Comparison of ENCODE assay signal across 8 cellular contexts in the genomic region with DNA sequence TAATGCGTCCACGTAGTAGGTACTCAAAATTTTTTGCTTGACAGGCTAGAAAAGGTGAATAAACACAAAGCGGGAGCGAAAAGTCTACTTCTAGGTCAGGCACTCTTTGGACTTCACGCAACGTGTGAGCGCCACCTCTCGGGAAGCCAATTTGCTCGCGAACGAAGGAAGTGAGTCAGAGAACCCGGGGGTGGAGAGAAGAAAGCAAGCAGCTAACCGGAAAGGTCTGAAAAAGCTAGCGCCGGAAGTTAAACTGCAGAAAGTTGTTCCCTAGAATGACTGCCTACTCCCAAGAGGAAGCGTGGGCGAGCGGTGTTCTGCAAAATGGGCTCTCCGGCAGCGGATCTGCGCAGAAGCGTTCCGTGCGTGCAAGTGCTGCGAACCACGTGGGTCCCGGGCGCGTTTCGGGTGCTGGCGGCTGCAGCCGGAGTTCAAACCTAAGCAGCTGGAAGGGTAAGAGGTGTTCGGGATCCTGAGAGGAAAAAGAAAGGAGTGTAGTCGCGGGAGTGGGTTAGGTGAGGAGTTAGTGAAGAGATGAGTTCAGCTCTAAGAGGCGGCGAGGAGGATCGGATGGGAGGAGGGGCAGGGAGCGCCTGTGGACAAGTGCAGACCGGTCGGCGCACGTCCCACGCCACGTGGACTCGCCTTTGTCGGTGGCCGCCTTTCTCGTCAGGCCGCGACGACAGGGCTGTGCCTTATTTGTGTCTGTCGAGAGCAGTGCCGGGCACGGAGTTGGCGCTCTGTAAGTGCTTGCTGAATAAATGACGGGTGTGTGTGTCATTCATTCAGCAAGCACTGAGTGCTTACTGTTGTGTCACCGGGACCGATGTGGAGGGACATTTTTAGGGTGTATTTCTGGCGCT. TPM values are rescaled to one million over a fixed set of nuclear protein-coding genes. Genes with fewer than 3 reads are reported as not detected.
DNase-seq lines count a peak whose midpoint lies in the region; ATAC-seq and TF ChIP-seq lines count a peak whose summit lies in the region.

A gene (plus strand): TSS at position 350 of the 863 bp plus-strand sequence. CDS start 2,096 bp downstream, outside the sequence.

- TF ChIP-seq CTCF in GM12874 (IDR thresholded peaks at IDR 0.05; ENCODE audit: insufficient read depth, low read depth, low read length), result peak; percentile 74
- peak; percentile 60 to 98 (median 84) for TF ChIP-seq CTCF in heart left ventricle (IDR thresholded peaks at IDR 0.05)
- TF ChIP-seq CTCF in upper lobe of left lung (IDR thresholded peaks at IDR 0.05), result peak; percentile 68 to 83 (median 70)

- TF ChIP-seq POLR2A in heart left ventricle (IDR thresholded peaks at IDR 0.05) (peak in 1 of 2 donors; percentile 47), upper lobe of left lung (IDR thresholded peaks at IDR 0.05) (peak in 1 of 4 donors; percentile 25)

- H3K27me3 ChIP-seq in heart left ventricle, result no peaks in the 10 kb centered on the region
- H3K27me3 ChIP-seq in upper lobe of left lung, result no peaks in the 10 kb centered on the region

- intact Hi-C loops in heart left ventricle (cut with DNase I), result loop anchor here (1.0 to 10.0 kb wide), 13 partner anchors 13 to 299 kb away; a partner anchor contains a TSS

- DNase-seq in NCI-H1417 (lab: John Stamatoyannopoulos, UW) (peak; percentile 96 to 100 (median 98)), SW 1271 (lab: John Stamatoyannopoulos, UW) (peak; percentile 96 to 99), heart left ventricle (peak; percentile 95 to 97 (median 96)), pons (ENCODE audit: low spot score) (peak; percentile 100), upper lobe of left lung (peak; percentile 97 to 98)

- H3K36me3 ChIP-seq in heart left ventricle, result peaks cover 0 to 28% (median 3%) of the 10 kb centered on the region in 9 donors
- H3K36me3 ChIP-seq in upper lobe of left lung, result peaks cover 0 to 12% (median 0%) of the 10 kb centered on the region in 4 donors

- H3K4me1 ChIP-seq in heart left ventricle (peaks cover 0 to 23% (median 14%) of the 10 kb centered on the region in 12 donors), upper lobe of left lung (peaks cover 14 to 21% (median 18%) of the 10 kb centered on the region in 4 donors)

- H3K27ac ChIP-seq in adipose tissue (ENCODE audit: low read depth, low read length), result no peak within 1 kb of the TSS
- H3K27ac ChIP-seq in heart left ventricle, result peak within 1 kb of the TSS; percentile 54 to 95 (median 86)
- H3K27ac ChIP-seq in upper lobe of left lung, result peak within 1 kb of the TSS; percentile 76 to 89 (median 80)

- 0% methylated on average over 60 of the region's 60 CpGs for WGBS in adipose tissue, 3 donors
- WGBS in heart left ventricle, 4 donors, result 0 to 1% (median 0%) methylated on average over 60 of the region's 60 CpGs
- WGBS in upper lobe of left lung, 2 donors, result 0 to 1% methylated on average over 60 of the region's 60 CpGs

- peak in 2 of 4 donors; percentile 3 to 59 for TF ChIP-seq EP300 in upper lobe of left lung (IDR thresholded peaks at IDR 0.05)

- H3K9me3 ChIP-seq in heart left ventricle, result no peaks in the 10 kb centered on the region
- no peaks in the 10 kb centered on the region for H3K9me3 ChIP-seq in upper lobe of left lung

- peak; percentile 94 for ATAC-seq in HG02763 (IDR thresholded peaks at IDR 0.05; ENCODE audit: unreplicated experiment)
- peak; percentile 96 to 98 (median 97) for ATAC-seq in heart left ventricle
- peak; percentile 98 to 99 for ATAC-seq in upper lobe of left lung (ENCODE audit: low FRiP score in 2 of 2)

- H3K4me3 ChIP-seq in heart left ventricle (peak within 1 kb of the TSS; percentile 38 to 83 (median 76)), upper lobe of left lung (peak within 1 kb of the TSS; percentile 56 to 89 (median 74))

RNA-seq across cellular contexts. Expression of the gene that starts here (rescaled TPM):
- polyA plus RNA-seq in adipose tissue (100 to 1,000 TPM in 1 of 3 donors, 10 to 100 TPM in 2; 72.9 to 131 (median 87.4) TPM), heart left ventricle (100 to 1,000 TPM in 1 of 2 donors, 10 to 100 TPM in 1; 40.8 to 157 TPM)
- total RNA-seq in heart left ventricle (10 to 100 TPM in 8 of 9 donors, 1 to 10 TPM in 1; 9.2 to 42.9 (median 23.4) TPM), upper lobe of left lung (10 to 100 TPM in 5 of 6 donors, 1 to 10 TPM in 1; 4.2 to 54.4 (median 28.9) TPM)
